ENCODE assay signal across 1 cellular context in the genomic region with DNA sequence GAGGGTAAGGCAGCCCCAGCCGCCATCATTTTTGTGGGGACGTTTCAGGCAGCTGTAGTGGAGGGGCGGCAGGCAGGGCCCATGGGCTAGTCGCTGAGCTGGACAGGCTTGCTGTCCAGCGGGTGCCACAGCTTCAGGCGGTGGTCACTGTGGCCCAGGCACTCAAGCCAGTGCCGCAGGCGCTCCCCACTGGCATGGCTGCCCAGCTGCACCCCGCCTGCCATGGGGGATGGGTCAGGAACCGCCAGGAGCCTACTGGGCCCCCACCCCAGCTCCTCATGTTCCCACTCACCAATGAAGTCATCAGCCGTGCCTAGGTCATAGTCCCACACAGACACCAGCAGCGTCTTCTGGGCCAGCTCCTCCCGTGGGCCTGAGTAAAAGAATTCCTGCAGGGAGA.
TF ChIP-seq lines count a peak whose summit lies in the region.

No MANE protein-coding gene starts in this region.

TF ChIP-seq in HEK293, 187 proteins besides CTCF, POLR2A, EP300 and RAD21 (continued from another document):
- TF ChIP-seq ZNF518A (tag by site-specific recombination; conservative IDR thresholded peaks at IDR 0.05; ENCODE audit: low read depth) (no peak), ZNF626 (tag by site-specific recombination; IDR thresholded peaks at IDR 0.05) (no peak), ZFHX2 (tag by site-specific recombination; conservative IDR thresholded peaks at IDR 0.05) (0 out of 2 replicates have a peak, but pooled peaks have one; percentile 29), TCF7L2 (IDR thresholded peaks at IDR 0.05; ENCODE audit: borderline replicate concordance, low read depth, low read length) (no peak), ZNF530 (tag by site-specific recombination; IDR thresholded peaks at IDR 0.05; ENCODE audit: low read depth) (no peak), ZNF629 (tag by site-specific recombination; IDR thresholded peaks at IDR 0.05) (no peak), ZNF221 (tag by site-specific recombination; IDR thresholded peaks at IDR 0.05; ENCODE audit: borderline replicate concordance) (no peak), ZNF433 (tag by site-specific recombination; IDR thresholded peaks at IDR 0.05; ENCODE audit: low read depth) (no peak), ZBTB48 (tag by site-specific recombination; IDR thresholded peaks at IDR 0.05) (no peak), EGR2 (tag by site-specific recombination; IDR thresholded peaks at IDR 0.05; ENCODE audit: low read depth) (peak; percentile 30; the same call in 1 of the 2 replicates)
